In the genomic region with DNA sequence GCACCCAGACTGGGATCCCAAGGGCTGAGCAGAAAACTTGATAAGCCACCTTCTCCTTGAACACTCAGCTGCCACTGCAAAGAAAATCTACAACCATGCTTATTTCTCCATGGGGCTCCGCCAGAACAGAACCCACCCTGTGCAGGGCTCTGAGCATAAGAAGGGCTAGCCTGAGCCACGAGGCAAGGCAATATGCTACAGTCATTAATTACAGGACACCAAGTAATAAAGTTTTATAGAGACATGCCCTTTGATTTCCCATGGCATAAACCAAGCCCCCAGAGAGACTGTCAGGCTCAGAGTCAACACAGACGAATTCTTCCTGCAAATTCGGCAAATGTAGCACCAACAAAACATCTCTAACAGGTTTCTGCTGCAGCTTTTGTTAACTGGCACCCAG, we compare ENCODE assay signal across 18 cellular contexts. TPM values are rescaled to one million over a fixed set of nuclear protein-coding genes. Genes with fewer than 3 reads are reported as not detected.
DNase-seq lines count a peak whose midpoint lies in the region; ATAC-seq and TF ChIP-seq lines count a peak whose summit lies in the region.
"Had no signal": no experiment of that assay in that cellular context is flagged by ENCODE, and none has a peak within 500 bp of the region (broad histone marks: within the 10 kb centered on the region; RNA-seq: fewer than 3 reads in every experiment).

No MANE protein-coding gene starts in this region.

- no peak for TF ChIP-seq POLR2A in Peyer's patch (IDR thresholded peaks at IDR 0.05)

- H3K27me3 ChIP-seq in CD4-positive, alpha-beta memory T cell (ENCODE audit: insufficient read depth, low read length), result no peaks in the 10 kb centered on the region
- H3K27me3 ChIP-seq in Peyer's patch (no peaks in the 10 kb centered on the region), osteoblast (ENCODE audit: insufficient read depth, low read length) (no peaks in the 10 kb centered on the region)
- H3K27me3 ChIP-seq: BLaER1 had no signal

- CTCF ChIA-PET in CD4-positive, alpha-beta memory T cell (lab: Charles Lee; ENCODE audit: partially characterized antibody), result no interaction called here

- peaks cover 78% of the 10 kb centered on the region for H3K79me2 ChIP-seq in osteoblast (ENCODE audit: insufficient read depth, low read length)

- peaks cover 25 to 59% (median 43%) of the 10 kb centered on the region in 4 donors for H3K4me1 Mint-ChIP-seq in CD4-positive, alpha-beta memory T cell
- peaks cover 41 to 57% of the 10 kb centered on the region in 2 donors for H3K4me1 Mint-ChIP-seq in effector memory CD8-positive, alpha-beta T cell (ENCODE audit: low read depth in 2 of 2)

- H3K4me3 Mint-ChIP-seq in CD4-positive, alpha-beta memory T cell, result peak overlapping the region in 3 of 8 donors; percentile 10 to 48 (median 39)
- no peak overlapping the region for H3K4me3 Mint-ChIP-seq in effector memory CD8-positive, alpha-beta T cell
- H3K4me3 Mint-ChIP-seq: CD14-positive monocyte; CD8-positive, alpha-beta T cell had no signal

- H3K4me2 ChIP-seq in osteoblast (ENCODE audit: insufficient read depth, low read length), result no peak overlapping the region
- H3K4me2 ChIP-seq: BLaER1 had no signal

- intact Hi-C loops in CD4-positive, alpha-beta memory T cell (cut with micrococcal nuclease), result no loop called here

- no peak for DNase-seq in CD4-positive, alpha-beta memory T cell
- DNase-seq in Peyer's patch (no peak), osteoblast (ENCODE audit: insufficient read length, low spot score, missing footprints) (peak; percentile 62), NCI-H524 (lab: John Stamatoyannopoulos, UW) (no peak), retina (no peak)
- no peak for DNase-seq in effector memory CD8-positive, alpha-beta T cell
- no peak for DNase-seq in activated effector memory CD4-positive, alpha-beta T cell treated with anti-CD3 and anti-CD28 coated beads, Interleukin-2, amount 50 U/mL, for 16 hours
- DNase-seq: 8988T; Calu3; CD8-positive, alpha-beta T cell; DMS79 treated with DMSO at 0.1 percent for 48 hours; GF-D8; HCEC 1CT; IMR-90 had no signal

- H3K9me3 Mint-ChIP-seq in CD4-positive, alpha-beta memory T cell, result no peaks in the 10 kb centered on the region
- no peaks in the 10 kb centered on the region for H3K9me3 Mint-ChIP-seq in effector memory CD8-positive, alpha-beta T cell
- H3K9me3 Mint-ChIP-seq: CD8-positive, alpha-beta T cell had no signal

- no peaks in the 10 kb centered on the region for H3K27me3 Mint-ChIP-seq in CD4-positive, alpha-beta memory T cell
- H3K27me3 Mint-ChIP-seq in effector memory CD8-positive, alpha-beta T cell, result no peaks in the 10 kb centered on the region

- ATAC-seq in effector memory CD8-positive, alpha-beta T cell (replicated peaks), result no peak
- no peak for ATAC-seq in HG02678 (IDR thresholded peaks at IDR 0.05; ENCODE audit: unreplicated experiment)
- ATAC-seq: CD8-positive, alpha-beta T cell had no signal

- H3K27ac ChIP-seq in CD4-positive, alpha-beta memory T cell (ENCODE audit: low read depth, low read length), result no peak overlapping the region
- H3K27ac ChIP-seq in Peyer's patch (peak overlapping the region in 3 of 4 donors; percentile 53 to 81 (median 69)), osteoblast (ENCODE audit: low read depth, low read length) (no peak overlapping the region)
- H3K27ac ChIP-seq: BLaER1, HL-60 had no signal

- no peak for TF ChIP-seq CTCF in Peyer's patch (IDR thresholded peaks at IDR 0.05)
- no peak for TF ChIP-seq CTCF in osteoblast (IDR thresholded peaks at IDR 0.05; ENCODE audit: extremely low read depth, low read depth, low read length)

- no peaks in the 10 kb centered on the region for H3K9me3 ChIP-seq in CD4-positive, alpha-beta memory T cell (ENCODE audit: control insufficient read depth in 1 of 2, low read length in 2 of 2)
- H3K9me3 ChIP-seq in Peyer's patch (no peaks in the 10 kb centered on the region), osteoblast (ENCODE audit: low read depth, low read length) (no peaks in the 10 kb centered on the region)
- H3K9me3 ChIP-seq: BLaER1 had no signal

- H3K36me3 Mint-ChIP-seq in CD4-positive, alpha-beta memory T cell, result peaks cover 7 to 11% of the 10 kb centered on the region in 2 donors
- H3K36me3 Mint-ChIP-seq in effector memory CD8-positive, alpha-beta T cell (ENCODE audit: insufficient read depth), result peaks cover 3% of the 10 kb centered on the region

- H3K36me3 ChIP-seq in CD4-positive, alpha-beta memory T cell (ENCODE audit: insufficient read depth, low read length), result no peaks in the 10 kb centered on the region
- H3K36me3 ChIP-seq in Peyer's patch, result peaks cover 0 to 28% (median 0%) of the 10 kb centered on the region in 3 donors
- H3K36me3 ChIP-seq in osteoblast (ENCODE audit: insufficient read depth, low read length), result no peaks in the 10 kb centered on the region

- H2AFZ ChIP-seq in osteoblast (ENCODE audit: low read length), result no peak overlapping the region

- POLR2A ChIA-PET in CD4-positive, alpha-beta memory T cell (lab: Charles Lee; ENCODE audit: partially characterized antibody), result no interaction called here

- H3K27ac Mint-ChIP-seq in CD4-positive, alpha-beta memory T cell, result peak overlapping the region in 5 of 7 donors; percentile 11 to 85 (median 60)
- H3K27ac Mint-ChIP-seq in effector memory CD8-positive, alpha-beta T cell, result peak overlapping the region; percentile 64 to 82
- H3K27ac Mint-ChIP-seq: CD14-positive monocyte; CD8-positive, alpha-beta T cell had no signal

- H3K4me3 ChIP-seq in CD4-positive, alpha-beta memory T cell (ENCODE audit: low read length in 2 of 2), result no peak overlapping the region
- H3K4me3 ChIP-seq in Peyer's patch (peak overlapping the region in 2 of 4 donors; percentile 12 to 15), osteoblast (ENCODE audit: insufficient read depth, low read length) (no peak overlapping the region)
- H3K4me3 ChIP-seq: BLaER1 had no signal

- peaks cover 33% of the 10 kb centered on the region for H3K4me1 ChIP-seq in CD4-positive, alpha-beta memory T cell (ENCODE audit: insufficient read depth, low read length)
- H3K4me1 ChIP-seq in Peyer's patch (peaks cover 0 to 38% (median 0%) of the 10 kb centered on the region in 4 donors), osteoblast (ENCODE audit: insufficient read depth, low read length) (peaks cover 5% of the 10 kb centered on the region)

- peaks cover 33% of the 10 kb centered on the region for H4K20me1 ChIP-seq in osteoblast (ENCODE audit: insufficient read depth, low read length)

RNA-seq across cellular contexts. Expression of gene PEPD, which starts 5.7 kb away (rescaled TPM):
- total RNA-seq in CD4-positive, alpha-beta memory T cell, result 10 to 100 TPM; 27.6 to 35.1 TPM
- polyA plus RNA-seq in CD4-positive, alpha-beta memory T cell, result 100 to 1,000 TPM; 121 to 213 TPM
- total RNA-seq in Peyer's patch (1,000 to 10,000 TPM in 1 of 4 donors, 100 to 1,000 TPM in 3; 116 to 1,166 (median 748) TPM), osteoblast (82.8 and 87.9 TPM in 2 replicates)

Comparison
In these comparisons a context has a peak if more than half of its experiments do, and no peak if none do; other contexts are left out.
1. H3K27ac ChIP-seq: peak in Peyer's patch (3 of 4); none in CD4-positive, alpha-beta memory T cell (single experiment) and osteoblast (single experiment).